ENCODE assay signal across 8 cellular contexts in genomic region chr1:183480971-183481431, GRCh38. TPM values are rescaled to one million over a fixed set of nuclear protein-coding genes. Genes with fewer than 3 reads are reported as not detected.
A peak's percentile ranks its signal among the peaks of the same experiment; 100 is the strongest.
DNase-seq lines count a peak whose midpoint lies in the region; ATAC-seq and TF ChIP-seq lines count a peak whose summit lies in the region.

No MANE protein-coding gene starts in this region.

- intact Hi-C loops in Calu3 (cut with micrococcal nuclease; ENCODE audit: unreplicated experiment): loop anchor here (5.0 kb wide), 1 partner anchor 36 kb away; no protein-coding TSS in a partner anchor
- intact Hi-C loops in dendritic cell treated with granulocyte-macrophage colony-stimulating factor and Interleukin-4, amounts not matched to agents 40 ng/mL and 50 ng/mL, for 4 days (cut with micrococcal nuclease): loop anchor here (5.0 to 10.0 kb wide), 2 partner anchors 36 to 196 kb away; no protein-coding TSS in a partner anchor

- H3K4me3 Mint-ChIP-seq in Calu3 (ENCODE audit: low read depth, unreplicated experiment): peak overlapping the region; percentile 48
- H3K4me3 Mint-ChIP-seq in dendritic cell treated with granulocyte-macrophage colony-stimulating factor and Interleukin-4, amounts not matched to agents 40 ng/mL and 50 ng/mL, for 4 days: no peak overlapping the region
- no peak overlapping the region for H3K4me3 Mint-ChIP-seq in activated naive CD4-positive, alpha-beta T cell treated with anti-CD3 and anti-CD28 coated beads, Interleukin-2, amount 10 ng/mL, durations not matched to agents 7 days and 5 days

- DNase-seq in Calu3 (no peak), nucleus accumbens (lab: John Stamatoyannopoulos, UW) (no peak), glomerular visceral epithelial cell (ENCODE audit: extremely low spot score) (no peak), NCI-H2196 (lab: John Stamatoyannopoulos, UW; ENCODE audit: unreplicated experiment) (no peak)
- DNase-seq in activated naive CD4-positive, alpha-beta T cell treated with anti-CD3 and anti-CD28 coated beads, Interleukin-2, amount 10 ng/mL, durations not matched to agents 7 days and 5 days: no peak

- H3K4me1 Mint-ChIP-seq in Calu3 (ENCODE audit: low read depth, unreplicated experiment): peaks cover 56% of the 10 kb centered on the region
- H3K4me1 Mint-ChIP-seq in dendritic cell treated with granulocyte-macrophage colony-stimulating factor and Interleukin-4, amounts not matched to agents 40 ng/mL and 50 ng/mL, for 4 days (ENCODE audit: low read depth): peaks cover 57% of the 10 kb centered on the region
- H3K4me1 Mint-ChIP-seq in activated naive CD4-positive, alpha-beta T cell treated with anti-CD3 and anti-CD28 coated beads, Interleukin-2, amount 10 ng/mL, durations not matched to agents 7 days and 5 days: peaks cover 54% of the 10 kb centered on the region

- CTCF ChIA-PET in Calu3 (lab: Charles Lee): interaction anchor here (1.6 kb wide), 1 partner anchor 13 kb away, joined by 5 read pairs; no protein-coding TSS in a partner anchor
- CTCF ChIA-PET in activated naive CD4-positive, alpha-beta T cell treated with anti-CD3 and anti-CD28 coated beads, Interleukin-2, amount 10 ng/mL, durations not matched to agents 7 days and 5 days (lab: Charles Lee): interaction anchor here (0.7 kb wide), 1 partner anchor 10 kb away, joined by 4 read pairs; no protein-coding TSS in a partner anchor

- no peak for TF ChIP-seq CTCF in Calu3 (IDR thresholded peaks at IDR 0.05; ENCODE audit: unreplicated experiment)

- H3K36me3 Mint-ChIP-seq in Calu3 (ENCODE audit: insufficient read depth, unreplicated experiment): no peaks in the 10 kb centered on the region
- H3K36me3 Mint-ChIP-seq in dendritic cell treated with granulocyte-macrophage colony-stimulating factor and Interleukin-4, amounts not matched to agents 40 ng/mL and 50 ng/mL, for 4 days (ENCODE audit: low read depth): peaks cover 8% of the 10 kb centered on the region
- H3K36me3 Mint-ChIP-seq in activated naive CD4-positive, alpha-beta T cell treated with anti-CD3 and anti-CD28 coated beads, Interleukin-2, amount 10 ng/mL, durations not matched to agents 7 days and 5 days: peaks cover 24% of the 10 kb centered on the region

- ATAC-seq in GM19438 (IDR thresholded peaks at IDR 0.05; ENCODE audit: low read depth, unreplicated experiment) (peak; percentile 48), HG03439 (IDR thresholded peaks at IDR 0.05; ENCODE audit: unreplicated experiment) (peak; percentile 59)

- H3K9me3 Mint-ChIP-seq in Calu3 (ENCODE audit: low read depth, unreplicated experiment): no peaks in the 10 kb centered on the region
- H3K9me3 Mint-ChIP-seq in dendritic cell treated with granulocyte-macrophage colony-stimulating factor and Interleukin-4, amounts not matched to agents 40 ng/mL and 50 ng/mL, for 4 days: no peaks in the 10 kb centered on the region
- H3K9me3 Mint-ChIP-seq in activated naive CD4-positive, alpha-beta T cell treated with anti-CD3 and anti-CD28 coated beads, Interleukin-2, amount 10 ng/mL, durations not matched to agents 7 days and 5 days: no peaks in the 10 kb centered on the region

- no peaks in the 10 kb centered on the region for H3K27me3 Mint-ChIP-seq in Calu3 (ENCODE audit: unreplicated experiment)
- no peaks in the 10 kb centered on the region for H3K27me3 Mint-ChIP-seq in dendritic cell treated with granulocyte-macrophage colony-stimulating factor and Interleukin-4, amounts not matched to agents 40 ng/mL and 50 ng/mL, for 4 days
- no peaks in the 10 kb centered on the region for H3K27me3 Mint-ChIP-seq in activated naive CD4-positive, alpha-beta T cell treated with anti-CD3 and anti-CD28 coated beads, Interleukin-2, amount 10 ng/mL, durations not matched to agents 7 days and 5 days

- peak overlapping the region; percentile 66 for H3K27ac Mint-ChIP-seq in Calu3 (ENCODE audit: unreplicated experiment)
- H3K27ac Mint-ChIP-seq in dendritic cell treated with granulocyte-macrophage colony-stimulating factor and Interleukin-4, amounts not matched to agents 40 ng/mL and 50 ng/mL, for 4 days: peak overlapping the region; percentile 28
- no peak overlapping the region for H3K27ac Mint-ChIP-seq in activated naive CD4-positive, alpha-beta T cell treated with anti-CD3 and anti-CD28 coated beads, Interleukin-2, amount 10 ng/mL, durations not matched to agents 7 days and 5 days

- no TSS peak for BruUV-seq in Calu3 (replicated peaks; lab: Mats Ljungman, UMichigan)

RNA-seq across cellular contexts. Expression of gene SMG7, which starts 8.7 kb away (rescaled TPM):
- 96.3 and 103 TPM in 2 replicates for total RNA-seq in Calu3 (2022)
